8 cellular contexts compared by ENCODE assay signal in genomic region chr1:109075531-109076490, GRCh38. TPM values are rescaled to one million over a fixed set of nuclear protein-coding genes. Genes with fewer than 3 reads are reported as not detected.
DNase-seq lines count a peak whose midpoint lies in the region; ATAC-seq and TF ChIP-seq lines count a peak whose summit lies in the region.

TSS of gene TAF13 (minus strand) at chr1:109076003. CDS start at chr1:109075947, 56 bp downstream.

- H3K4me1 ChIP-seq in IMR-90 (ENCODE audit: control insufficient read depth, insufficient read depth, low read length) (no peaks in the 10 kb centered on the region), PC-3 (ENCODE audit: insufficient read depth, low read length) (peaks cover 7% of the 10 kb centered on the region; the same call in 1 of the 2 replicates)

- H3K79me2 ChIP-seq in PC-3 (ENCODE audit: low read length) = peaks cover 32% of the 10 kb centered on the region

- in situ Hi-C loops in IMR-90 (cut with MboI; ENCODE audit: low sequenced_read_pairs) = no loop called here

- peak within 1 kb of the TSS; percentile 95 for H4K91ac ChIP-seq in IMR-90 (ENCODE audit: insufficient read depth, low read depth, low read length)

- peak within 1 kb of the TSS; percentile 99 for H3K18ac ChIP-seq in IMR-90 (ENCODE audit: low read depth, low read length)

- no peaks in the 10 kb centered on the region for H3K9me2 ChIP-seq in PC-3 (replicated peaks; ENCODE audit: low read length)

- CTCF ChIA-PET in IMR-90 (lab: Yijun Ruan, JAX) = interaction anchor here (0.6 to 1.0 kb wide), 4 partner anchors 24 to 155 kb away, joined by 3 to 8 read pairs (median 4); a partner anchor contains a TSS
- CTCF ChIA-PET in PC-3 (lab: Charles Lee) = interaction anchor here (0.6 kb wide), 1 partner anchor 24 kb away, joined by 6 read pairs; no protein-coding TSS in a partner anchor

- H3K23ac ChIP-seq in IMR-90 (ENCODE audit: low read depth, low read length) = peak within 1 kb of the TSS; percentile 98

- no peaks in the 10 kb centered on the region; the same call in 1 of the 2 replicates for H3K9me1 ChIP-seq in IMR-90 (ENCODE audit: insufficient read depth, low read length)

- H3K27me3 ChIP-seq in IMR-90 (ENCODE audit: control insufficient read depth, insufficient read depth, low read length) (no peaks in the 10 kb centered on the region), PC-3 (ENCODE audit: low read length) (no peaks in the 10 kb centered on the region)

- peak; percentile 43 for TF ChIP-seq CTCF in IMR-90 (conservative IDR thresholded peaks at IDR 0.05; ENCODE audit: low read depth, low read length)
- no peak for TF ChIP-seq CTCF in PC-3 (conservative IDR thresholded peaks at IDR 0.05; ENCODE audit: low read depth, low read length)

- peak within 1 kb of the TSS; percentile 85 for H3K4me3 ChIP-seq in IMR-90 (ENCODE audit: insufficient read depth, low read depth, low read length)
- H3K4me3 ChIP-seq in PC-3 (ENCODE audit: low read length) = peak within 1 kb of the TSS; percentile 81

- H3K56ac ChIP-seq in IMR-90 (ENCODE audit: extremely low read depth, insufficient read depth, low read length) = peak within 1 kb of the TSS; percentile 98

- peak within 1 kb of the TSS; percentile 100 for H3K9ac ChIP-seq in IMR-90 (ENCODE audit: low read depth, low read length)
- peak within 1 kb of the TSS; percentile 88 for H3K9ac ChIP-seq in PC-3 (ENCODE audit: low read length)

- H3K27ac ChIP-seq in IMR-90 (ENCODE audit: insufficient read depth, low read length) (peak within 1 kb of the TSS; percentile 99), PC-3 (ENCODE audit: low read length) (peak within 1 kb of the TSS; percentile 70), epithelial cell of prostate (peak within 1 kb of the TSS; percentile 93)

- peak within 1 kb of the TSS; percentile 100 for H4K5ac ChIP-seq in IMR-90 (ENCODE audit: low read depth, low read length)

- peak within 1 kb of the TSS; percentile 98 for H2BK5ac ChIP-seq in IMR-90 (ENCODE audit: low read depth, low read length, poor library complexity, severe bottlenecking)

- H3K14ac ChIP-seq in IMR-90 (replicated peaks; ENCODE audit: low read depth, low read length) = peak within 1 kb of the TSS; percentile 99

- no peaks in the 10 kb centered on the region for H3K9me3 ChIP-seq in IMR-90 (ENCODE audit: control insufficient read depth, insufficient read depth, low read length)
- no peaks in the 10 kb centered on the region for H3K9me3 ChIP-seq in PC-3 (ENCODE audit: low read length)

- peaks cover 11% of the 10 kb centered on the region; the same call in 1 of the 2 replicates for H4K20me1 ChIP-seq in IMR-90 (ENCODE audit: insufficient read depth, low read length)
- no peaks in the 10 kb centered on the region for H4K20me1 ChIP-seq in PC-3 (ENCODE audit: low read length)

- peak within 1 kb of the TSS; percentile 95 for H2AK9ac ChIP-seq in IMR-90 (replicated peaks; ENCODE audit: low read depth, low read length, poor library complexity)

- intact Hi-C loops in IMR-90 (cut with micrococcal nuclease) = loop anchor here (1.0 kb wide), 1 partner anchor 24 kb away; no protein-coding TSS in a partner anchor
- intact Hi-C loops in PC-3 (cut with micrococcal nuclease) = loop anchor here (5.0 kb wide), 1 partner anchor 329 kb away; the partner anchor contains the start of gene STXBP3

- POLR2A ChIA-PET in IMR-90 (lab: Charles Lee; ENCODE audit: unreplicated experiment) = interaction anchor here (0.6 to 1.1 kb wide), 3 partner anchors 8 to 48 kb away, joined by 3 to 4 read pairs (median 3); partner anchors contain the start of gene TMEM167B
- POLR2A ChIA-PET in PC-3 (lab: Charles Lee; ENCODE audit: unreplicated experiment) = interaction anchor here (0.7 kb wide), 1 partner anchor 147 kb away, joined by 6 read pairs; no protein-coding TSS in a partner anchor

- H2BK15ac ChIP-seq in IMR-90 (ENCODE audit: low read depth, low read length) = peak within 1 kb of the TSS; percentile 81; the same call in 2 of the 3 replicates

- TF ChIP-seq RAD21 in IMR-90 (IDR thresholded peaks at IDR 0.05; ENCODE audit: low read length) = peak; percentile 11; the same call in 1 of the 2 replicates

- ATAC-seq in GM21528 (IDR thresholded peaks at IDR 0.05; ENCODE audit: low FRiP score, unreplicated experiment) = peak; percentile 99
- ATAC-seq in IMR-90 (ENCODE audit: low read depth) = peak; percentile 99
- ATAC-seq in PC-3 = peak; percentile 100

- H3F3A ChIP-seq in PC-3 (ENCODE audit: low read length, unreplicated experiment) = no peaks in the 10 kb centered on the region

- dilution Hi-C loops in IMR-90 (cut with HindIII; ENCODE audit: low sequenced_read_pairs, unreplicated experiment) = no loop called here

- peak within 1 kb of the TSS; percentile 99 for H3K4ac ChIP-seq in IMR-90 (ENCODE audit: low read depth, low read length)

- DNase-seq in DMS153 (lab: John Stamatoyannopoulos, UW) = peak; percentile 95
- DNase-seq in IMR-90 = peak; percentile 96
- DNase-seq in PC-3 = peak; percentile 95
- peak; percentile 88 for DNase-seq in activated T-cell treated with anti-CD3 and anti-CD28 coated beads for 48 hours (ENCODE audit: low read depth)
- DNase-seq in epithelial cell of prostate (ENCODE audit: low read depth, low spot score) = peak; percentile 75
- peak; percentile 93 for DNase-seq in mucosa of gallbladder (ENCODE audit: low spot score)
- DNase-seq in stimulated activated CD8-positive, alpha-beta memory T cell treated with anti-CD3 and anti-CD28 coated beads, Interleukin-4, amount 100 ng/mL, for 4 hours (ENCODE audit: low read depth in 2 of 2, low spot score in 1 of 2) = peak; percentile 70 to 77

- H2AK5ac ChIP-seq in IMR-90 (ENCODE audit: low read depth, low read length) = peak within 1 kb of the TSS; percentile 96

- TF ChIP-seq POLR2A in IMR-90 (IDR thresholded peaks at IDR 0.05; ENCODE audit: low read depth, low read length) = peak; percentile 100

- peak within 1 kb of the TSS; percentile 86 for H2AFZ ChIP-seq in IMR-90 (replicated peaks; ENCODE audit: low read length, poor library complexity)
- peak within 1 kb of the TSS; percentile 94 for H2AFZ ChIP-seq in PC-3 (ENCODE audit: low read length)

- H3K36me3 ChIP-seq in IMR-90 (ENCODE audit: control insufficient read depth, insufficient read depth, low read length) (peaks cover 12% of the 10 kb centered on the region), PC-3 (ENCODE audit: low read depth, low read length) (no peaks in the 10 kb centered on the region; the same call in 1 of the 2 replicates)

- 2% methylated on average over 23 of the region's 39 CpGs; no CpG with 5 or more reads in 1 of the 2 experiments for WGBS in IMR-90 (ENCODE audit: extremely low coverage in 2 of 2, insufficient read length in 1 of 2), 2 experiments

- peak within 1 kb of the TSS; percentile 94 to 100 for H4K8ac ChIP-seq in IMR-90 (ENCODE audit: low read depth in 2 of 2, low read length in 2 of 2)

- BruUV-seq in IMR-90 (replicated peaks; lab: Mats Ljungman, UMichigan) = TSS peak; percentile 98
- BruUV-seq in PC-3 (replicated peaks; lab: Mats Ljungman, UMichigan) = TSS peak; percentile 99

- H2BK20ac ChIP-seq in IMR-90 (ENCODE audit: low read depth, low read length) = no peak within 1 kb of the TSS; the same call in 1 of the 2 replicates

- H3K79me1 ChIP-seq in IMR-90 (ENCODE audit: low read depth in 1 of 2, low read length in 2 of 2) = peaks cover 3 to 21% of the 10 kb centered on the region in 2 experiments; a peak in 3 of 4 replicates

- H2BK120ac ChIP-seq in IMR-90 (ENCODE audit: low read depth, low read length) = peak within 1 kb of the TSS; percentile 75

- peak within 1 kb of the TSS; percentile 100 for H3K4me2 ChIP-seq in IMR-90 (ENCODE audit: low read depth, low read length)
- H3K4me2 ChIP-seq in PC-3 (ENCODE audit: low read length) = peak within 1 kb of the TSS; percentile 94

TF ChIP-seq in IMR-90, 13 proteins besides CTCF, POLR2A, EP300 and RAD21 (continues in another document):
- no peak; the same call in none of the 2 replicates for TF ChIP-seq CHD1 (IDR thresholded peaks at IDR 0.05; ENCODE audit: low read depth, low read length)
- peak; percentile 74; the same call in 1 of the 2 replicates for TF ChIP-seq MAZ (IDR thresholded peaks at IDR 0.05; ENCODE audit: borderline replicate concordance, low read depth, low read length)
- 0 out of 2 replicates have a peak, but pooled peaks have one; percentile 3 for TF ChIP-seq FOS (IDR thresholded peaks at IDR 0.05; ENCODE audit: low read depth, low read length)
- no peak for TF ChIP-seq RFX5 (IDR thresholded peaks at IDR 0.05; ENCODE audit: low read depth, low read length)
- TF ChIP-seq MXI1 (IDR thresholded peaks at IDR 0.05; ENCODE audit: borderline replicate concordance, low read depth, low read length) = peak; percentile 70; the same call in 1 of the 2 replicates
- TF ChIP-seq USF2 (IDR thresholded peaks at IDR 0.05; ENCODE audit: low read depth, low read length) = no peak
- TF ChIP-seq SMC3 (IDR thresholded peaks at IDR 0.05; ENCODE audit: low read depth, low read length) = no peak
- no peak for TF ChIP-seq RCOR1 (IDR thresholded peaks at IDR 0.05; ENCODE audit: insufficient replicate concordance, low read length)
- TF ChIP-seq MAFK (IDR thresholded peaks at IDR 0.05; ENCODE audit: low read depth, low read length) = no peak
- TF ChIP-seq ELK1 (IDR thresholded peaks at IDR 0.05; ENCODE audit: borderline replicate concordance, low read depth, low read length) = peak; percentile 70; the same call in 1 of the 2 replicates
- TF ChIP-seq CEBPB (IDR thresholded peaks at IDR 0.05; ENCODE audit: low read depth, low read length) = no peak; the same call in 1 of the 2 replicates
- no peak for TF ChIP-seq NFE2L2 (IDR thresholded peaks at IDR 0.05; ENCODE audit: low read depth, low read length)

RNA-seq across cellular contexts. Expression of gene TAF13, which starts in this region (rescaled TPM):
- total RNA-seq in IMR-90 (2012; rRNA removed) = 13.1 and 81.4 TPM in 2 replicates
- polyA plus RNA-seq in IMR-90 (2012; rRNA removed) = 28.0 and 42.5 TPM in 2 replicates
- 1.3 and 3.0 TPM in 2 replicates for polyA plus RNA-seq in IMR-90 (2012; cell fraction: cytosol; rRNA removed)
- 0.79 and 5.5 TPM in 2 replicates for polyA plus RNA-seq in IMR-90 (2012; cell fraction: nucleus; rRNA removed; ENCODE audit: low replicate concordance)
- total RNA-seq in PC-3 (2014; rRNA removed) = 23.5 and 32.0 TPM in 2 replicates
- total RNA-seq in mucosa of gallbladder = 41.3 TPM

Comparison
In these comparisons a context has a peak if more than half of its experiments do, and no peak if none do; other contexts are left out.
1. Peak in every context shown above with its lines: DNase-seq, ATAC-seq, H3K4me3 ChIP-seq and H3K27ac ChIP-seq.